Comparison of ENCODE assay signal across 34 cellular contexts in the genomic region with DNA sequence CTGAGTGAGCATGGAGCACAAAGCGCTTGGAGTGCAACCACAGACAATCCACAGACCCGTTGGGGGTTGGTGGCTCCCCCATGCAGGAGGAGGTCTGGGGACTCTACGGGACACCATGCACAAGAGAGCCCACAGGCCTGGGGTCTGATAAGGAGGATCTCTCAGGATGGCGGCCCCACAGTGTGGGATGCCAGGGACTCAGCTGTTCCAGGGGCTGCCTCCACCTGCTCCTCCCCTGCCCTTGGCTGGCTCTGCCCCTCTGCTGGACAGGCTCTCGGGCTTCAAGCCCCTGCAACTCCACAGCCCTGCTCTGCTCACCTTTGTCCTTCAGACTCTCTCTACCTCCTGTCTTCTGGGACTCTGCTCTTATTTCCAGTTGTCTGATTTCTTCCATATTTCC. TPM values are rescaled to one million over a fixed set of nuclear protein-coding genes. Genes with fewer than 3 reads are reported as not detected.
"Had no signal": no experiment of that assay in that cellular context is flagged by ENCODE, and none has a peak within 500 bp of the region (broad histone marks: within the 10 kb centered on the region; RNA-seq: fewer than 3 reads in every experiment).

No MANE protein-coding gene starts in this region.

- H3K36me3 ChIP-seq: ascending aorta, cardiac muscle cell, MG63, Peyer's patch, SJSA1 had no signal

- ATAC-seq: activated naive CD8-positive, alpha-beta T cell treated with anti-CD3 and anti-CD28 coated beads, Interleukin-2, amount 50 U/mL, for 24 hours; PC-3; T-cell had no signal

- H3K4me2 ChIP-seq: SK-N-SH had no signal

- H3K27me3 Mint-ChIP-seq: activated naive CD4-positive, alpha-beta T cell treated with anti-CD3 and anti-CD28 coated beads, Interleukin-2, amount 10 ng/mL, durations not matched to agents 7 days and 5 days had no signal

- DNase-seq: activated B cell treated with CpG ODN at 0.5 μM for 24 hours; activated CD4-positive, alpha-beta memory T cell treated with anti-CD3 and anti-CD28 coated beads for 36 hours; activated CD4-positive, alpha-beta T cell treated with anti-CD3 and anti-CD28 coated beads for 4 hours; activated CD4-positive, alpha-beta T cell treated with anti-CD3 and anti-CD28 coated beads, Interleukin-2, amount 50 U/mL, for 1 hour; activated CD4-positive, CD25-positive, alpha-beta regulatory T cell treated with anti-CD3 and anti-CD28 coated beads, Interleukin-2, amount 50 U/mL, for 72 hours; activated CD8-positive, alpha-beta memory T cell treated with anti-CD3 and anti-CD28 coated beads, Interleukin-2, amount 50 U/mL, for 4 hours; activated effector memory CD4-positive, alpha-beta T cell treated with Interleukin-2 at 50 U/mL for 16 hours; activated naive CD4-positive, alpha-beta T cell treated with anti-CD3 and anti-CD28 coated beads, Interleukin-2, amount 10 ng/mL, durations not matched to agents 7 days and 5 days; activated naive CD8-positive, alpha-beta T cell treated with anti-CD3 and anti-CD28 coated beads, Interleukin-2, amount 50 U/mL, for 24 hours; activated T-cell treated with anti-CD3 and anti-CD28 coated beads, Interleukin-2, amount 50 U/mL, for 48 hours; Kasumi-1; KG1; MG63; NCI-H1048; NCI-H1105 treated with DMSO at 0.1 percent for 48 hours; NCI-H1436; NCI-H1694; NCI-H1930; NCI-H2081 treated with DMSO at 0.1 percent for 48 hours; NCI-H345; NCI-H524 treated with DMSO at 0.1 percent for 48 hours; PC-3; Peyer's patch; RPMI8226; SHP77 treated with DMSO at 0.1 percent for 48 hours; SK-N-SH; T-cell; T-helper 2 cell; T-helper 9 cell had no signal

- H3K9me3 Mint-ChIP-seq: activated naive CD4-positive, alpha-beta T cell treated with anti-CD3 and anti-CD28 coated beads, Interleukin-2, amount 10 ng/mL, durations not matched to agents 7 days and 5 days; activated naive CD8-positive, alpha-beta T cell treated with anti-CD3 and anti-CD28 coated beads, Interleukin-2, amount 50 U/mL, for 24 hours had no signal

- H3K4me1 Mint-ChIP-seq: activated B cell treated with CpG ODN at 0.5 μM for 24 hours; activated naive CD4-positive, alpha-beta T cell treated with anti-CD3 and anti-CD28 coated beads, Interleukin-2, amount 10 ng/mL, durations not matched to agents 7 days and 5 days; activated naive CD8-positive, alpha-beta T cell treated with anti-CD3 and anti-CD28 coated beads, Interleukin-2, amount 50 U/mL, for 24 hours; T-cell had no signal

- H3K4me3 ChIP-seq: ascending aorta, cardiac muscle cell, MG63, Peyer's patch, SJSA1 had no signal

- H3K9me3 ChIP-seq: ascending aorta, MG63, Peyer's patch, SJSA1, SK-N-SH had no signal

- H3K27me3 ChIP-seq: ascending aorta, cardiac muscle cell, MG63, Peyer's patch, SJSA1 had no signal

- H3K4me1 ChIP-seq: ascending aorta, Peyer's patch, SJSA1 had no signal

- H3K4me3 Mint-ChIP-seq: activated B cell treated with CpG ODN at 0.5 μM for 24 hours; activated CD4-positive, alpha-beta memory T cell treated with anti-CD3 and anti-CD28 coated beads for 36 hours; activated naive CD4-positive, alpha-beta T cell treated with anti-CD3 and anti-CD28 coated beads, Interleukin-2, amount 10 ng/mL, durations not matched to agents 7 days and 5 days; activated naive CD8-positive, alpha-beta T cell; activated naive CD8-positive, alpha-beta T cell treated with anti-CD3 and anti-CD28 coated beads, Interleukin-2, amount 50 U/mL, for 24 hours; T-cell had no signal

- H3K36me3 Mint-ChIP-seq: activated CD4-positive, alpha-beta memory T cell treated with anti-CD3 and anti-CD28 coated beads for 36 hours; activated naive CD4-positive, alpha-beta T cell treated with anti-CD3 and anti-CD28 coated beads, Interleukin-2, amount 10 ng/mL, durations not matched to agents 7 days and 5 days; activated naive CD8-positive, alpha-beta T cell; T-cell had no signal

- H3K9ac ChIP-seq: SK-N-SH had no signal

- H3K27ac ChIP-seq: ascending aorta, cardiac muscle cell, Peyer's patch, SJSA1, VCaP had no signal

- H3K27ac Mint-ChIP-seq: activated B cell treated with CpG ODN at 0.5 μM for 24 hours; activated CD4-positive, alpha-beta memory T cell treated with anti-CD3 and anti-CD28 coated beads for 36 hours; activated naive CD4-positive, alpha-beta T cell treated with anti-CD3 and anti-CD28 coated beads, Interleukin-2, amount 10 ng/mL, durations not matched to agents 7 days and 5 days; activated naive CD8-positive, alpha-beta T cell; activated naive CD8-positive, alpha-beta T cell treated with anti-CD3 and anti-CD28 coated beads, Interleukin-2, amount 50 U/mL, for 24 hours; T-cell had no signal

RNA-seq across cellular contexts. Expression of gene OTUD7A, which starts 24.7 kb away (rescaled TPM):
- total RNA-seq: PC-3, SJSA1 had no signal
